In the genomic region with DNA sequence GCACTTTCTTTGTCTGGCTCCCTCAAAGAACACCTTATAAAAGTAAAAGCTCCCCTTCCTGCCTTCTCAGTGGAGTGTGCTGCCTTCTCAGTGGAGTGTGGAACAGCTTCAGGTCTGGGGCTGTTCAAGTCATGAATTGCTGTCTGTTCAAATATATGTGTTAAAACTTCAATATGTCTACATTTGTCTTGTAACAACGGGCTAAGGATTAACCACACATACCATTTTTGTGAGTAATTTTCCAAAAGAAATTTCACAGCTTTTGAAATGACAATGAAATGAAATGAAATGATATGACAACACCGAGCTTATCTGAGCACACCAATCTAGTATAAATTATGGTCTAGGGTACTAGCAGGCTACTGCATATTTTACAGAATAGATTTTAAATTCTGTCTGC, we compare ENCODE assay signal across 20 cellular contexts. TPM values are rescaled to one million over a fixed set of nuclear protein-coding genes. Genes with fewer than 3 reads are reported as not detected.
DNase-seq lines count a peak whose midpoint lies in the region; ATAC-seq and TF ChIP-seq lines count a peak whose summit lies in the region.
"Had no signal": no experiment of that assay in that cellular context is flagged by ENCODE, and none has a peak within 500 bp of the region (broad histone marks: within the 10 kb centered on the region; RNA-seq: fewer than 3 reads in every experiment).

No MANE protein-coding gene starts in this region.

- no peaks in the 10 kb centered on the region for H3F3A ChIP-seq in smooth muscle cell (ENCODE audit: low read depth)

- H3K14ac ChIP-seq in mesenchymal stem cell (ENCODE audit: low read length in 2 of 2): no peak overlapping the region

- H3K27me3 ChIP-seq in mesenchymal stem cell (ENCODE audit: control insufficient read depth in 1 of 2, insufficient read depth in 1 of 2, low read length in 2 of 2): no peaks in the 10 kb centered on the region
- H3K27me3 ChIP-seq in smooth muscle cell (ENCODE audit: low read depth): no peaks in the 10 kb centered on the region
- H3K27me3 ChIP-seq: gastrocnemius medialis, testis had no signal

- no peak overlapping the region for H4K8ac ChIP-seq in mesenchymal stem cell (ENCODE audit: low read length)

- H2BK15ac ChIP-seq in mesenchymal stem cell (ENCODE audit: low read depth, poor library complexity, severe bottlenecking): no peak overlapping the region

- H3K4me2 ChIP-seq in mesenchymal stem cell (ENCODE audit: low read length, poor library complexity, severe bottlenecking) (no peak overlapping the region), smooth muscle cell (no peak overlapping the region)

- H2AK5ac ChIP-seq in mesenchymal stem cell (ENCODE audit: low read length, severe bottlenecking): no peak overlapping the region

- H3K27ac ChIP-seq in mesenchymal stem cell (ENCODE audit: low read length, poor library complexity, severe bottlenecking): peak overlapping the region; percentile 7
- H3K27ac ChIP-seq in smooth muscle cell (ENCODE audit: low read depth): no peak overlapping the region
- H3K27ac ChIP-seq: gastrocnemius medialis, testis had no signal

- peak; percentile 58 for DNase-seq in EH (ENCODE audit: low read depth)
- peak; percentile 35 for DNase-seq in M059J (ENCODE audit: low read depth)
- peak; percentile 20 to 40 for DNase-seq in cardiac fibroblast (ENCODE audit: low read depth in 2 of 2)
- DNase-seq in mesenchymal stem cell: peak; percentile 7
- DNase-seq in NCI-H2171 (lab: John Stamatoyannopoulos, UW): no peak
- DNase-seq in smooth muscle cell (lab: John Stamatoyannopoulos, UW; ENCODE audit: unreplicated experiment): no peak
- DNase-seq in NCI-H146 treated with DMSO at 0.1 percent for 48 hours (lab: John Stamatoyannopoulos, UW; ENCODE audit: unreplicated experiment): no peak
- DNase-seq: activated CD4-positive, alpha-beta T cell treated with anti-CD3 and anti-CD28 coated beads for 4 hours; activated naive CD8-positive, alpha-beta T cell treated with anti-CD3 and anti-CD28 coated beads, Interleukin-2, amount 10 ng/mL, durations not matched to agents 7 days and 5 days; CD4-positive, alpha-beta T cell; DMS 273 treated with DMSO at 0.1 percent for 48 hours; gastrocnemius medialis; GF-D8; NCI-H1417 treated with DMSO at 0.1 percent for 48 hours; NCI-H526; stimulated activated CD4-positive, alpha-beta T cell treated with anti-CD3 and anti-CD28 coated beads, Interleukin-15, amount 100 ng/mL, for 24 hours; T-helper 1 cell; testis had no signal

- no peak overlapping the region for H2BK120ac ChIP-seq in mesenchymal stem cell (ENCODE audit: low read depth, low read length)

- H2BK12ac ChIP-seq in mesenchymal stem cell (ENCODE audit: low read length in 2 of 2): no peak overlapping the region

- H3K79me2 ChIP-seq in smooth muscle cell (ENCODE audit: low read depth): no peaks in the 10 kb centered on the region

- H2AFZ ChIP-seq in mesenchymal stem cell (ENCODE audit: low read depth, low read length): no peak overlapping the region
- no peak overlapping the region for H2AFZ ChIP-seq in smooth muscle cell (ENCODE audit: low read depth)

- no peak overlapping the region for H4K91ac ChIP-seq in mesenchymal stem cell (ENCODE audit: low read length)

- H2BK5ac ChIP-seq in mesenchymal stem cell (ENCODE audit: low read depth, low read length, poor library complexity, severe bottlenecking): no peak overlapping the region

- H3K4ac ChIP-seq in mesenchymal stem cell (ENCODE audit: low read depth in 1 of 2, low read length in 2 of 2): no peak overlapping the region

- 71% methylated on average over 1 of the region's 2 CpGs for WGBS in mesenchymal stem cell
- WGBS in smooth muscle cell (ENCODE audit: low lambda C conversion rate): 40% methylated on average over 2 of the region's 2 CpGs

- no peaks in the 10 kb centered on the region for H3K79me1 ChIP-seq in mesenchymal stem cell (replicated peaks; ENCODE audit: low read length, poor library complexity, severe bottlenecking)

- H3K4me3 ChIP-seq in cardiac fibroblast (replicated peaks in 1 of 2; ENCODE audit: low read depth in 2 of 2, low read length in 2 of 2) (no peak overlapping the region), mesenchymal stem cell (ENCODE audit: insufficient read depth in 1 of 2, low read depth in 1 of 2, low read length in 2 of 2) (no peak overlapping the region), smooth muscle cell (no peak overlapping the region)
- H3K4me3 ChIP-seq: gastrocnemius medialis, GM12878, testis had no signal

- no peaks in the 10 kb centered on the region for H3K9me3 ChIP-seq in mesenchymal stem cell (ENCODE audit: control insufficient read depth, low read length)
- no peaks in the 10 kb centered on the region for H3K9me3 ChIP-seq in smooth muscle cell (replicated peaks; ENCODE audit: low read depth)
- H3K9me3 ChIP-seq: gastrocnemius medialis, testis had no signal

- H3K4me1 ChIP-seq in mesenchymal stem cell (ENCODE audit: control insufficient read depth, insufficient read depth, low read depth, low read length): peaks cover 2% of the 10 kb centered on the region
- no peaks in the 10 kb centered on the region for H3K4me1 ChIP-seq in smooth muscle cell (ENCODE audit: low read depth)
- H3K4me1 ChIP-seq: testis had no signal

- H3K9ac ChIP-seq in mesenchymal stem cell (ENCODE audit: low read length) (no peak overlapping the region), smooth muscle cell (ENCODE audit: low read depth) (no peak overlapping the region)

- H3K23ac ChIP-seq in mesenchymal stem cell (ENCODE audit: low read length in 2 of 2): no peak overlapping the region

- peaks cover 0 to 40% of the 10 kb centered on the region in 2 experiments for H3K36me3 ChIP-seq in mesenchymal stem cell (ENCODE audit: control insufficient read depth in 1 of 2, insufficient read depth in 2 of 2, low read depth in 1 of 2, low read length in 2 of 2)
- no peaks in the 10 kb centered on the region for H3K36me3 ChIP-seq in smooth muscle cell (ENCODE audit: low read depth)

- no peak for ATAC-seq in HG03378 (IDR thresholded peaks at IDR 0.05; ENCODE audit: unreplicated experiment)
- ATAC-seq: gastrocnemius medialis, GM12878 had no signal

- no peak overlapping the region for H3K18ac ChIP-seq in mesenchymal stem cell (ENCODE audit: low read depth in 1 of 2, low read length in 2 of 2)

- no peaks in the 10 kb centered on the region for H4K20me1 ChIP-seq in smooth muscle cell (ENCODE audit: low read depth)

- TF ChIP-seq CTCF in cardiac fibroblast (IDR thresholded peaks at IDR 0.05; ENCODE audit: low read depth, low read length) (no peak), smooth muscle cell (IDR thresholded peaks at IDR 0.05; ENCODE audit: borderline replicate concordance, insufficient read depth, poor library complexity, severe bottlenecking) (no peak)

RNA-seq across cellular contexts. Expression of a gene that starts 42.9 kb away (rescaled TPM):
- total RNA-seq in M059J (2014; rRNA removed; shearing (Covaris generic)): 9.4 and 12.0 TPM in 2 replicates
- 5.9 TPM for polyA plus RNA-seq in mesenchymal stem cell (2013, experiment 1 of 2)
- polyA plus RNA-seq in mesenchymal stem cell (2013, experiment 2 of 2): 6.3 TPM
- total RNA-seq in smooth muscle cell: 4.0 and 5.1 TPM in 2 replicates
- polyA plus RNA-seq in smooth muscle cell: 7.0 and 9.9 TPM in 2 replicates

Comparison
In these comparisons a context has a peak if more than half of its experiments do, and no peak if none do; other contexts are left out.
1. DNase-seq: peak in EH (single experiment), M059J (single experiment), cardiac fibroblast (2 of 2) and mesenchymal stem cell (single experiment); none in NCI-H2171 (single experiment), smooth muscle cell (single experiment) and NCI-H146 treated with DMSO at 0.1 percent for 48 hours (single experiment).